Comparison of ENCODE assay signal across 10 cellular contexts in the genomic region with DNA sequence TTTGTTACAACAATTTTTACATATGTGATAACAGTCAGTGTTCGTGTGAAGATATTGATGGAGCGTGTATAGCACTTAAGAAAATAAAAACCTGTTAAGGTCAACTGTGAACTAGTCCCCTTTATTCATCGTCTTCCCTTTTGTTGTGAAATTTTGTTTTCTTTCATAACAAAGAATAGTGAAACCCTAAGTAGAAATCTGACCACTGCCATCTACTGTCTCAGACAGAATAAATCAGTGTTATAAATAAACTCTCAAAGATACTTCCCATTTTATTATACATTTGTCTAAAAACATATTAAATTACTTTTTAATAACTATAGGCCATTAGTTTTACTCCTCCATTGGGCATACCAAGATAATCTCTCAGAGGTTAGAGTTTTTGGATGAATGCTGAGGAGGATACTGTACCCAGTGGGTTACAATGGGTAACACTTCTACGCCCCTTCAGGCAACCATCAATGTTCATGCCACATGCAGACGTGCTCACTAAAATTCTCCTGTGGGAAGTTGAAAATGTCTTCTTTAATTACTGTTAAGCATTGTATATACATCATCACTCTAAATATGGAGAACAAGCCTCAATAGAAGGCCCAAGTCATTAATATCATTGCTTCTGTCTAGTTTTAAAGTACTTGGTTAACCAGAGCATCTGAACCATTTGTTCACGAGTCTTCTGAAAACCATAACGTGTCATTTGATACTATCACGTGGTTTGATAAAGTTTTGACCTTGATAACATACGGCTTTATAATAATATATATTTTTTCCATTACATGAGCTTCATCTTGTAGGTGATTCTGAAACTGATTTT.
DNase-seq lines count a peak whose midpoint lies in the region; ATAC-seq lines count a peak whose summit lies in the region.
"Had no signal": no experiment of that assay in that cellular context is flagged by ENCODE, and none has a peak within 500 bp of the region (broad histone marks: within the 10 kb centered on the region; RNA-seq: fewer than 3 reads in every experiment).

No MANE protein-coding gene starts in this region.

- no peaks in the 10 kb centered on the region for H3K36me3 Mint-ChIP-seq in activated naive CD8-positive, alpha-beta T cell
- no peaks in the 10 kb centered on the region for H3K36me3 Mint-ChIP-seq in activated naive CD8-positive, alpha-beta T cell treated with anti-CD3 and anti-CD28 coated beads for 36 hours
- H3K36me3 Mint-ChIP-seq in T-cell: no peaks in the 10 kb centered on the region

- H3K27ac Mint-ChIP-seq in activated naive CD8-positive, alpha-beta T cell: peak overlapping the region; percentile 11
- H3K27ac Mint-ChIP-seq in activated naive CD8-positive, alpha-beta T cell treated with anti-CD3 and anti-CD28 coated beads for 36 hours: no peak overlapping the region
- peak overlapping the region; percentile 87 to 93 for H3K27ac Mint-ChIP-seq in T-cell

- POLR2A ChIA-PET in T-cell (lab: Charles Lee): interaction anchor here in 1 of 2 donors (0.7 kb wide), 1 partner anchor 39 kb away, joined by 4 read pairs; no protein-coding TSS in a partner anchor

- no peaks in the 10 kb centered on the region for H3K9me3 Mint-ChIP-seq in activated naive CD8-positive, alpha-beta T cell (ENCODE audit: low read depth)
- no peaks in the 10 kb centered on the region for H3K9me3 Mint-ChIP-seq in activated naive CD8-positive, alpha-beta T cell treated with anti-CD3 and anti-CD28 coated beads for 36 hours
- H3K9me3 Mint-ChIP-seq in T-cell: no peaks in the 10 kb centered on the region

- ATAC-seq in HG03039 (IDR thresholded peaks at IDR 0.05; ENCODE audit: unreplicated experiment) (peak; percentile 27), T-cell (replicated peaks in 1 of 4) (no peak), GM18520 (IDR thresholded peaks at IDR 0.05; ENCODE audit: unreplicated experiment) (no peak), HG03521 (IDR thresholded peaks at IDR 0.05; ENCODE audit: unreplicated experiment) (no peak)

- H3K27me3 Mint-ChIP-seq in activated naive CD8-positive, alpha-beta T cell: no peaks in the 10 kb centered on the region
- H3K27me3 Mint-ChIP-seq in activated naive CD8-positive, alpha-beta T cell treated with anti-CD3 and anti-CD28 coated beads for 36 hours: no peaks in the 10 kb centered on the region
- peaks cover 0 to 2% of the 10 kb centered on the region in 2 donors for H3K27me3 Mint-ChIP-seq in T-cell

- H3K4me1 Mint-ChIP-seq in activated naive CD8-positive, alpha-beta T cell (ENCODE audit: low read depth): peaks cover 49% of the 10 kb centered on the region
- H3K4me1 Mint-ChIP-seq in activated naive CD8-positive, alpha-beta T cell treated with anti-CD3 and anti-CD28 coated beads for 36 hours: peaks cover 38% of the 10 kb centered on the region
- peaks cover 36 to 63% (median 54%) of the 10 kb centered on the region in 3 donors for H3K4me1 Mint-ChIP-seq in T-cell

- H3K4me3 Mint-ChIP-seq in activated naive CD8-positive, alpha-beta T cell: no peak overlapping the region
- H3K4me3 Mint-ChIP-seq in activated naive CD8-positive, alpha-beta T cell treated with anti-CD3 and anti-CD28 coated beads for 36 hours: no peak overlapping the region
- H3K4me3 Mint-ChIP-seq in T-cell: peak overlapping the region in 1 of 3 donors; percentile 55

- no peak for DNase-seq in activated naive CD8-positive, alpha-beta T cell treated with anti-CD3 and anti-CD28 coated beads for 36 hours
- DNase-seq in T-cell: no peak
- DNase-seq in T-helper 1 cell: no peak
- no peak for DNase-seq in mesenteric fat pad (ENCODE audit: low spot score)
- DNase-seq: IMR-90, tibial artery had no signal

- CTCF ChIA-PET in T-cell (lab: Charles Lee): interaction anchor here in 1 of 2 donors (1.0 to 2.0 kb wide), 3 partner anchors 21 to 116 kb away, joined by 3 to 8 read pairs (median 6); no protein-coding TSS in a partner anchor
